Comparison of ENCODE assay signal across 17 cellular contexts in genomic region chr7:42193457-42194111, GRCh38. TPM values are rescaled to one million over a fixed set of nuclear protein-coding genes. Genes with fewer than 3 reads are reported as not detected.
DNase-seq lines count a peak whose midpoint lies in the region; ATAC-seq and TF ChIP-seq lines count a peak whose summit lies in the region.
"Had no signal": no experiment of that assay in that cellular context is flagged by ENCODE, and none has a peak within 500 bp of the region (broad histone marks: within the 10 kb centered on the region; RNA-seq: fewer than 3 reads in every experiment).

No MANE protein-coding gene starts in this region.

- H3K27ac ChIP-seq in mammary epithelial cell (ENCODE audit: insufficient read depth, low read depth, low read length), result peak overlapping the region; percentile 56

- BruUV-seq in mammary epithelial cell (replicated peaks; lab: Mats Ljungman, UMichigan), result no TSS peak

- intact Hi-C loops in mammary epithelial cell (cut with micrococcal nuclease) (no loop called here), posterior cingulate gyrus (cut with DNase I) (no loop called here)

- no peak for ATAC-seq in activated naive CD8-positive, alpha-beta T cell treated with anti-CD3 and anti-CD28 coated beads, Interleukin-2, amount 10 ng/mL, durations not matched to agents 7 days and 5 days (ENCODE audit: low read depth)
- no peak for ATAC-seq in HG02981 (IDR thresholded peaks at IDR 0.05; ENCODE audit: unreplicated experiment)
- ATAC-seq: CD8-positive, alpha-beta T cell; effector memory CD8-positive, alpha-beta T cell; PC-3 had no signal

- no peaks in the 10 kb centered on the region for H3K9me3 ChIP-seq in mammary epithelial cell (replicated peaks; ENCODE audit: insufficient read depth, low read length)
- H3K9me3 ChIP-seq: gastroesophageal sphincter had no signal

- CTCF ChIA-PET in mammary epithelial cell (lab: Charles Lee; ENCODE audit: low non-redundant PET), result interaction anchor here (0.6 kb wide), 1 partner anchor 141 kb away, joined by 4 read pairs; no protein-coding TSS in a partner anchor

- no peaks in the 10 kb centered on the region for H3K9me3 Mint-ChIP-seq in activated naive CD8-positive, alpha-beta T cell treated with anti-CD3 and anti-CD28 coated beads, Interleukin-2, amount 10 ng/mL, durations not matched to agents 7 days and 5 days
- H3K9me3 Mint-ChIP-seq in activated naive CD8-positive, alpha-beta T cell treated with anti-CD3 and anti-CD28 coated beads for 36 hours, result no peaks in the 10 kb centered on the region
- no peaks in the 10 kb centered on the region for H3K9me3 Mint-ChIP-seq in type B pancreatic cell
- H3K9me3 Mint-ChIP-seq: CD8-positive, alpha-beta T cell had no signal

- H3K4me3 ChIP-seq in mammary epithelial cell (replicated peaks in 1 of 3; ENCODE audit: insufficient read depth in 1 of 3, low read depth in 2 of 3, low read length in 3 of 3) (peak overlapping the region in 1 of 3 experiments; percentile 1), foreskin fibroblast (ENCODE audit: low read depth in 1 of 2, low read length in 2 of 2) (no peak overlapping the region)
- H3K4me3 ChIP-seq: gastroesophageal sphincter had no signal

- in situ Hi-C loops in mammary epithelial cell (cut with MboI; ENCODE audit: low sequenced_read_pairs in 2 of 2), result no loop called here

- peaks cover 1% of the 10 kb centered on the region for H3K27me3 Mint-ChIP-seq in activated naive CD8-positive, alpha-beta T cell treated with anti-CD3 and anti-CD28 coated beads, Interleukin-2, amount 10 ng/mL, durations not matched to agents 7 days and 5 days
- H3K27me3 Mint-ChIP-seq in activated naive CD8-positive, alpha-beta T cell treated with anti-CD3 and anti-CD28 coated beads for 36 hours, result no peaks in the 10 kb centered on the region
- no peaks in the 10 kb centered on the region for H3K27me3 Mint-ChIP-seq in type B pancreatic cell
- H3K27me3 Mint-ChIP-seq: effector memory CD8-positive, alpha-beta T cell had no signal

- peak overlapping the region; percentile 10 for H3K27ac Mint-ChIP-seq in activated naive CD8-positive, alpha-beta T cell treated with anti-CD3 and anti-CD28 coated beads, Interleukin-2, amount 10 ng/mL, durations not matched to agents 7 days and 5 days
- H3K27ac Mint-ChIP-seq in activated naive CD8-positive, alpha-beta T cell treated with anti-CD3 and anti-CD28 coated beads for 36 hours, result no peak overlapping the region
- peak overlapping the region; percentile 35 for H3K27ac Mint-ChIP-seq in type B pancreatic cell
- H3K27ac Mint-ChIP-seq: CD8-positive, alpha-beta T cell; effector memory CD8-positive, alpha-beta T cell had no signal

- H3K36me3 ChIP-seq in mammary epithelial cell (ENCODE audit: insufficient read depth, low read length), result no peaks in the 10 kb centered on the region
- H3K36me3 ChIP-seq: gastroesophageal sphincter had no signal

- dilution Hi-C loops in mammary epithelial cell (cut with HindIII; ENCODE audit: low sequenced_read_pairs), result loop anchor here (5.0 kb wide), 1 partner anchor 76 kb away; no protein-coding TSS in a partner anchor

- no peak overlapping the region for H2AFZ ChIP-seq in mammary epithelial cell (ENCODE audit: low read depth, low read length)

- H3K79me2 ChIP-seq in mammary epithelial cell (ENCODE audit: insufficient read depth, low read length), result peaks cover 62% of the 10 kb centered on the region

- DNase-seq in activated naive CD8-positive, alpha-beta T cell treated with anti-CD3 and anti-CD28 coated beads, Interleukin-2, amount 10 ng/mL, durations not matched to agents 7 days and 5 days, result no peak
- no peak for DNase-seq in activated naive CD8-positive, alpha-beta T cell treated with anti-CD3 and anti-CD28 coated beads for 36 hours
- DNase-seq in mammary epithelial cell (no peak), left kidney (ENCODE audit: low read depth, low spot score) (peak; percentile 33), type B pancreatic cell (ENCODE audit: extremely low spot score, unreplicated experiment) (no peak), foreskin fibroblast (no peak), posterior cingulate gyrus (no peak)
- DNase-seq: activated CD8-positive, alpha-beta memory T cell treated with anti-CD3 and anti-CD28 coated beads for 24 hours; activated effector memory CD4-positive, alpha-beta T cell treated with anti-CD3 and anti-CD28 coated beads, Interleukin-2, amount 50 U/mL, for 16 hours; CD8-positive, alpha-beta T cell; effector memory CD8-positive, alpha-beta T cell; NCI-H1930; NCI-H526 treated with DMSO at 0.1 percent for 48 hours; PC-3; stimulated activated CD4-positive, alpha-beta T cell treated with anti-CD3 and anti-CD28 coated beads, Interleukin-1b, Interleukin-23, amount 100 ng/mL, for 48 hours had no signal

- peak overlapping the region; percentile 76 for H3K4me2 ChIP-seq in mammary epithelial cell (ENCODE audit: insufficient read depth, low read depth, low read length)

- H3K9ac ChIP-seq in mammary epithelial cell (ENCODE audit: insufficient read depth, low read length), result no peak overlapping the region

- H3K27me3 ChIP-seq in mammary epithelial cell (ENCODE audit: insufficient read depth, low read length), result no peaks in the 10 kb centered on the region
- H3K27me3 ChIP-seq: gastroesophageal sphincter had no signal

- peak overlapping the region; percentile 48 for H3K4me3 Mint-ChIP-seq in activated naive CD8-positive, alpha-beta T cell treated with anti-CD3 and anti-CD28 coated beads, Interleukin-2, amount 10 ng/mL, durations not matched to agents 7 days and 5 days
- H3K4me3 Mint-ChIP-seq in activated naive CD8-positive, alpha-beta T cell treated with anti-CD3 and anti-CD28 coated beads for 36 hours, result no peak overlapping the region
- peak overlapping the region; percentile 65 for H3K4me3 Mint-ChIP-seq in type B pancreatic cell
- H3K4me3 Mint-ChIP-seq: CD8-positive, alpha-beta T cell; effector memory CD8-positive, alpha-beta T cell had no signal

- POLR2A ChIA-PET in activated naive CD8-positive, alpha-beta T cell treated with anti-CD3 and anti-CD28 coated beads, Interleukin-2, amount 10 ng/mL, durations not matched to agents 7 days and 5 days (lab: Charles Lee), result interaction anchor here (0.6 kb wide), 1 partner anchor 515 kb away, joined by 3 read pairs; no protein-coding TSS in a partner anchor

- H3K36me3 Mint-ChIP-seq in activated naive CD8-positive, alpha-beta T cell treated with anti-CD3 and anti-CD28 coated beads, Interleukin-2, amount 10 ng/mL, durations not matched to agents 7 days and 5 days, result no peaks in the 10 kb centered on the region
- H3K36me3 Mint-ChIP-seq in activated naive CD8-positive, alpha-beta T cell treated with anti-CD3 and anti-CD28 coated beads for 36 hours, result no peaks in the 10 kb centered on the region
- H3K36me3 Mint-ChIP-seq in type B pancreatic cell, result peaks cover 23% of the 10 kb centered on the region
- H3K36me3 Mint-ChIP-seq: CD8-positive, alpha-beta T cell had no signal

- 44% methylated on average over 8 of the region's 8 CpGs for WGBS in mammary epithelial cell (ENCODE audit: low coverage, missing lambda C conversion rate)

- H3K4me1 Mint-ChIP-seq in activated naive CD8-positive, alpha-beta T cell treated with anti-CD3 and anti-CD28 coated beads, Interleukin-2, amount 10 ng/mL, durations not matched to agents 7 days and 5 days, result peaks cover 14% of the 10 kb centered on the region
- H3K4me1 Mint-ChIP-seq in activated naive CD8-positive, alpha-beta T cell treated with anti-CD3 and anti-CD28 coated beads for 36 hours, result peaks cover 21% of the 10 kb centered on the region
- peaks cover 56% of the 10 kb centered on the region for H3K4me1 Mint-ChIP-seq in type B pancreatic cell (ENCODE audit: unreplicated experiment)

- peaks cover 64% of the 10 kb centered on the region for H3K4me1 ChIP-seq in mammary epithelial cell (ENCODE audit: insufficient read depth, low read length)

- TF ChIP-seq CTCF in mammary epithelial cell (conservative IDR thresholded peaks at IDR 0.05 in 1 of 2, IDR thresholded peaks at IDR 0.05 in 1 of 2; ENCODE audit: extremely low read depth in 1 of 2, insufficient read depth in 1 of 2, low read depth in 1 of 2, low read length in 2 of 2), result no peak
- TF ChIP-seq CTCF in type B pancreatic cell (conservative IDR thresholded peaks at IDR 0.05), result no peak
- no peak for TF ChIP-seq CTCF in foreskin fibroblast (IDR thresholded peaks at IDR 0.05; ENCODE audit: low read depth, low read length)

- H4K20me1 ChIP-seq in mammary epithelial cell (ENCODE audit: insufficient read depth, low read length), result no peaks in the 10 kb centered on the region

RNA-seq across cellular contexts. Expression of gene GLI3, which starts 43.4 kb away (rescaled TPM):
- total RNA-seq in activated naive CD8-positive, alpha-beta T cell treated with anti-CD3 and anti-CD28 coated beads, Interleukin-2, amount 10 ng/mL, durations not matched to agents 7 days and 5 days, result 1 to 10 TPM in 1 of 2 experiments, under 1 TPM in 1; 0.75 to 1.3 TPM
- total RNA-seq in activated naive CD8-positive, alpha-beta T cell treated with anti-CD3 and anti-CD28 coated beads for 36 hours, result not detected
- total RNA-seq in mammary epithelial cell, result 10 to 100 TPM in 1 of 2 donors, 1 to 10 TPM in 1; 6.3 to 26.2 TPM
- polyA plus RNA-seq in mammary epithelial cell, result 4.3 TPM
- polyA minus RNA-seq in mammary epithelial cell, result 44.0 TPM
- 58.0 and 141 TPM in 2 replicates for total RNA-seq in type B pancreatic cell (ENCODE audit: low replicate concordance)
